ENCODE assay signal across 8 cellular contexts in the genomic region with DNA sequence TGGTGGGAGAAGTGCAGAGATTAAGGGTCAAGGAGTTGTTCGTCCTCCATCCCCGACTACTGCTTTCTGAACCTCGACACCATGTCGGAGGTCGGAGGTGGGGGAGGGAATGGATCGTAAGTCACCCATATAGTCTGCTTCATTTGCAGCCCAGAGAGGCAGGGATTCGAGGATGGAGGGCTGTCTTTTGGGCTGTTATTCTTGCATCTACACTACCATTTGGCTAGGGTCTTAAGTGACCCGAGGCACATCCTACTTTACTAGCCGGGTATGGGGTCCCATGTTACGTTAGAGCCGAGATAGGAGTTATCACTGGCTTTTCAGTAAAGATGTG. TPM values are rescaled to one million over a fixed set of nuclear protein-coding genes. Genes with fewer than 3 reads are reported as not detected.
DNase-seq lines count a peak whose midpoint lies in the region; ATAC-seq and TF ChIP-seq lines count a peak whose summit lies in the region.

No MANE protein-coding gene starts in this region.

- intact Hi-C loops in activated B cell treated with CpG ODN at 0.5 μM for 24 hours (cut with micrococcal nuclease): loop anchor here (1.0 to 2.0 kb wide), 4 partner anchors 32 to 115 kb away; partner anchors contain the start of genes NIT1, PFDN2 and USF1

- H3K36me3 ChIP-seq in HAP-1 (replicated peaks) (peaks cover 24% of the 10 kb centered on the region), hepatocyte (replicated peaks; ENCODE audit: insufficient read depth, low read depth) (no peaks in the 10 kb centered on the region), smooth muscle cell (ENCODE audit: low read depth) (no peaks in the 10 kb centered on the region)

- H3K4me2 ChIP-seq in hepatocyte (peak overlapping the region; percentile 94), smooth muscle cell (peak overlapping the region; percentile 99)

- H3K9me3 ChIP-seq in HAP-1 (no peaks in the 10 kb centered on the region; the same call in 1 of the 2 replicates), hepatocyte (ENCODE audit: low read depth) (no peaks in the 10 kb centered on the region), smooth muscle cell (replicated peaks; ENCODE audit: low read depth) (no peaks in the 10 kb centered on the region)

- H3K27ac Mint-ChIP-seq in activated B cell treated with CpG ODN at 0.5 μM for 24 hours: peak overlapping the region; percentile 91

- peaks cover 64% of the 10 kb centered on the region for H3K36me3 Mint-ChIP-seq in activated B cell treated with CpG ODN at 0.5 μM for 24 hours (ENCODE audit: low read depth)

- H3K4me3 Mint-ChIP-seq in activated B cell treated with CpG ODN at 0.5 μM for 24 hours: peak overlapping the region; percentile 93

- peak overlapping the region; percentile 75 for H3K9ac ChIP-seq in smooth muscle cell (ENCODE audit: low read depth)

- H3K9me2 ChIP-seq in hepatocyte (replicated peaks; ENCODE audit: insufficient read depth): no peaks in the 10 kb centered on the region

- in situ Hi-C loops in HAP-1 (cut with MboI; ENCODE audit: low sequenced_read_pairs): no loop called here

- H2AFZ ChIP-seq in hepatocyte (peak overlapping the region; percentile 86), smooth muscle cell (ENCODE audit: low read depth) (peak overlapping the region; percentile 17)

- H3K27me3 Mint-ChIP-seq in activated B cell treated with CpG ODN at 0.5 μM for 24 hours: no peaks in the 10 kb centered on the region

- peaks cover 45% of the 10 kb centered on the region for H3K4me1 Mint-ChIP-seq in activated B cell treated with CpG ODN at 0.5 μM for 24 hours

- H3K9me3 Mint-ChIP-seq in activated B cell treated with CpG ODN at 0.5 μM for 24 hours: no peaks in the 10 kb centered on the region

- TF ChIP-seq CTCF in activated B cell treated with CpG ODN at 0.5 μM for 24 hours (IDR thresholded peaks at IDR 0.05) (no peak), hepatocyte (IDR thresholded peaks at IDR 0.05; ENCODE audit: poor library complexity) (no peak), smooth muscle cell (IDR thresholded peaks at IDR 0.05; ENCODE audit: borderline replicate concordance, insufficient read depth, poor library complexity, severe bottlenecking) (no peak)

- CTCF ChIA-PET in activated B cell treated with CpG ODN at 0.5 μM for 24 hours (lab: Charles Lee): no interaction called here

- H3K4me3 ChIP-seq in HAP-1 (peak overlapping the region; percentile 96), hepatocyte (peak overlapping the region; percentile 86), smooth muscle cell (peak overlapping the region; percentile 81)

- POLR2A ChIA-PET in activated B cell treated with CpG ODN at 0.5 μM for 24 hours (lab: Charles Lee): interaction anchor here (3.2 kb wide), 1 partner anchor 42 kb away, joined by 13 read pairs; the partner anchor contains the start of gene NDUFS2

- H3K4me1 ChIP-seq in HAP-1: peaks cover 8% of the 10 kb centered on the region
- peaks cover 2% of the 10 kb centered on the region for H3K4me1 ChIP-seq in hepatocyte (ENCODE audit: insufficient read depth)
- peaks cover 7% of the 10 kb centered on the region for H3K4me1 ChIP-seq in smooth muscle cell (ENCODE audit: low read depth)

- DNase-seq in HAP-1 (ENCODE audit: low spot score in 2 of 2): no peak
- DNase-seq in activated B cell treated with CpG ODN at 0.5 μM for 24 hours: no peak
- no peak for DNase-seq in hepatocyte (ENCODE audit: low spot score)
- DNase-seq in smooth muscle cell (lab: John Stamatoyannopoulos, UW; ENCODE audit: unreplicated experiment): no peak
- DNase-seq in GDM1 (lab: John Stamatoyannopoulos, UW): no peak
- no peak for DNase-seq in pons (ENCODE audit: low spot score)

- 8% methylated on average over 11 of the region's 11 CpGs for WGBS in hepatocyte (ENCODE audit: low lambda C conversion rate, missing lambda C conversion rate)
- 17% methylated on average over 11 of the region's 11 CpGs for WGBS in smooth muscle cell (ENCODE audit: low lambda C conversion rate)

- H4K20me1 ChIP-seq in hepatocyte (ENCODE audit: insufficient read depth, poor library complexity, severe bottlenecking) (no peaks in the 10 kb centered on the region), smooth muscle cell (ENCODE audit: low read depth) (no peaks in the 10 kb centered on the region)

- H3F3A ChIP-seq in smooth muscle cell (ENCODE audit: low read depth): peaks cover 2% of the 10 kb centered on the region

- H3K79me2 ChIP-seq in hepatocyte: peaks cover 28% of the 10 kb centered on the region
- H3K79me2 ChIP-seq in smooth muscle cell (ENCODE audit: low read depth): peaks cover 6% of the 10 kb centered on the region

- H3K27me3 ChIP-seq in HAP-1 (ENCODE audit: low read depth): no peaks in the 10 kb centered on the region
- no peaks in the 10 kb centered on the region for H3K27me3 ChIP-seq in hepatocyte
- no peaks in the 10 kb centered on the region for H3K27me3 ChIP-seq in smooth muscle cell (ENCODE audit: low read depth)

- ATAC-seq in activated B cell treated with CpG ODN at 0.5 μM for 24 hours (ENCODE audit: low read depth) (no peak), HG02885 (IDR thresholded peaks at IDR 0.05; ENCODE audit: poor library complexity, unreplicated experiment) (no peak), GM19467 (IDR thresholded peaks at IDR 0.05; ENCODE audit: unreplicated experiment) (no peak)

- H3K27ac ChIP-seq in hepatocyte (peak overlapping the region; percentile 62), smooth muscle cell (ENCODE audit: low read depth) (peak overlapping the region; percentile 69)

RNA-seq across cellular contexts. Expression of gene USP21, which starts 0.6 kb away (rescaled TPM):
- total RNA-seq in activated B cell treated with CpG ODN at 0.5 μM for 24 hours: 31.9 and 38.1 TPM in 2 replicates
- total RNA-seq in hepatocyte: 5.5 and 7.7 TPM in 2 replicates
- polyA plus RNA-seq in hepatocyte: 24.4 and 44.7 TPM in 2 replicates
- 6.9 and 10.7 TPM in 2 replicates for total RNA-seq in smooth muscle cell
- polyA plus RNA-seq in smooth muscle cell: 25.4 and 30.8 TPM in 2 replicates

RNA-seq across cellular contexts. Expression of gene UFC1, which starts 6.1 kb away (rescaled TPM):
- total RNA-seq in activated B cell treated with CpG ODN at 0.5 μM for 24 hours (107 and 127 TPM in 2 replicates), hepatocyte (105 and 136 TPM in 2 replicates), smooth muscle cell (57.1 and 58.2 TPM in 2 replicates)
- polyA plus RNA-seq in hepatocyte (119 and 128 TPM in 2 replicates), smooth muscle cell (81.5 and 94.5 TPM in 2 replicates)

RNA-seq across cellular contexts. Expression of gene PPOX, which starts 6.3 kb away (rescaled TPM):
- total RNA-seq in activated B cell treated with CpG ODN at 0.5 μM for 24 hours (31.5 and 40.7 TPM in 2 replicates), hepatocyte (11.2 and 18.3 TPM in 2 replicates), smooth muscle cell (14.2 and 16.5 TPM in 2 replicates)
- polyA plus RNA-seq in hepatocyte (30.7 and 31.6 TPM in 2 replicates), smooth muscle cell (23.8 and 31.6 TPM in 2 replicates)

RNA-seq across cellular contexts. Expression of gene B4GALT3, which starts 17.4 kb away (rescaled TPM):
- total RNA-seq in activated B cell treated with CpG ODN at 0.5 μM for 24 hours: 40.7 and 41.7 TPM in 2 replicates
- total RNA-seq in hepatocyte: 32.2 and 36.0 TPM in 2 replicates
- polyA plus RNA-seq in hepatocyte: 48.1 and 56.9 TPM in 2 replicates
- total RNA-seq in smooth muscle cell: 21.4 and 21.9 TPM in 2 replicates
- polyA plus RNA-seq in smooth muscle cell: 44.9 and 47.0 TPM in 2 replicates

RNA-seq across cellular contexts. Expression of gene DEDD, which starts 27.4 kb away (rescaled TPM):
- 39.5 and 40.5 TPM in 2 replicates for total RNA-seq in activated B cell treated with CpG ODN at 0.5 μM for 24 hours
- 19.0 and 21.8 TPM in 2 replicates for total RNA-seq in hepatocyte
- polyA plus RNA-seq in hepatocyte: 24.3 and 27.1 TPM in 2 replicates
- total RNA-seq in smooth muscle cell: 36.3 and 36.9 TPM in 2 replicates
- 33.7 and 38.6 TPM in 2 replicates for polyA plus RNA-seq in smooth muscle cell
